12 cellular contexts compared by ENCODE assay signal in genomic region chr6:46876126-46876525, GRCh38. TPM values are rescaled to one million over a fixed set of nuclear protein-coding genes. Genes with fewer than 3 reads are reported as not detected.
DNase-seq lines count a peak whose midpoint lies in the region; ATAC-seq, FAIRE-seq and TF ChIP-seq lines count a peak whose summit lies in the region.
"Had no signal": no experiment of that assay in that cellular context is flagged by ENCODE, and none has a peak within 500 bp of the region (broad histone marks: within the 10 kb centered on the region; RNA-seq: fewer than 3 reads in every experiment).

No MANE protein-coding gene starts in this region.

- peaks cover 33% of the 10 kb centered on the region for H3K4me1 Mint-ChIP-seq in Calu3 (ENCODE audit: low read depth, unreplicated experiment)

- peaks cover 5 to 10% of the 10 kb centered on the region in 2 donors for H3K36me3 ChIP-seq in kidney (ENCODE audit: control insufficient read depth in 1 of 2, insufficient read depth in 2 of 2, low read length in 2 of 2)
- H3K36me3 ChIP-seq: BLaER1 had no signal

- no peak for FAIRE-seq in kidney (lab: Jason Lieb, UNC)

- H3K4me3 Mint-ChIP-seq in Calu3 (ENCODE audit: low read depth, unreplicated experiment) = no peak overlapping the region
- H3K4me3 Mint-ChIP-seq: brain had no signal

- H3K9ac ChIP-seq in kidney (ENCODE audit: low read length in 2 of 2) = no peak overlapping the region
- H3K9ac ChIP-seq: BLaER1 had no signal

- peaks cover 3% of the 10 kb centered on the region for H3K9me3 Mint-ChIP-seq in Calu3 (ENCODE audit: low read depth, unreplicated experiment)
- H3K9me3 Mint-ChIP-seq: brain had no signal

- BruUV-seq in Calu3 (replicated peaks; lab: Mats Ljungman, UMichigan) = no TSS peak

- intact Hi-C loops in Calu3 (cut with micrococcal nuclease; ENCODE audit: unreplicated experiment) (loop anchor here (5.0 kb wide), 1 partner anchor 51 kb away; no protein-coding TSS in a partner anchor), kidney (cut with DNase I) (no loop called here)

- H3K27ac ChIP-seq in kidney (ENCODE audit: low read depth in 2 of 2, low read length in 2 of 2) = no peak overlapping the region
- H3K27ac ChIP-seq: BLaER1 had no signal

- DNase-seq in Calu3 (peak; percentile 83), NCI-H1417 (lab: John Stamatoyannopoulos, UW) (peak in 2 of 3 experiments; percentile 43 to 67), astrocyte of the cerebellum (ENCODE audit: low read depth) (peak; percentile 94), kidney (peak; percentile 87), NK-92 (lab: John Stamatoyannopoulos, UW; ENCODE audit: unreplicated experiment) (no peak), GM10248 (ENCODE audit: extremely low spot score) (no peak)
- no peak for DNase-seq in activated CD4-positive, alpha-beta T cell treated with anti-CD3 and anti-CD28 coated beads, Interleukin-2, amount 50 U/mL, for 48 hours
- DNase-seq: activated CD4-positive, CD25-positive, alpha-beta regulatory T cell treated with anti-CD3 and anti-CD28 coated beads, Interleukin-2, amount 50 U/mL, for 72 hours; NCI-H1930 had no signal

- H3K36me3 Mint-ChIP-seq in Calu3 (ENCODE audit: insufficient read depth, unreplicated experiment) = no peaks in the 10 kb centered on the region
- H3K36me3 Mint-ChIP-seq: brain had no signal

- H3K27me3 Mint-ChIP-seq in Calu3 (ENCODE audit: unreplicated experiment) = no peaks in the 10 kb centered on the region

- H3K4me1 ChIP-seq in kidney (ENCODE audit: control insufficient read depth in 1 of 2, insufficient read depth in 1 of 2, low read depth in 1 of 2, low read length in 2 of 2) = no peaks in the 10 kb centered on the region
- H3K4me1 ChIP-seq: BLaER1 had no signal

- POLR2A ChIA-PET in GM10248 (lab: Yijun Ruan, JAX) = no interaction called here

- no peak for ATAC-seq in HG02973 (IDR thresholded peaks at IDR 0.05; ENCODE audit: unreplicated experiment)

- TF ChIP-seq CTCF in Calu3 (IDR thresholded peaks at IDR 0.05; ENCODE audit: unreplicated experiment) = no peak
- no peak for TF ChIP-seq CTCF in astrocyte of the cerebellum (IDR thresholded peaks at IDR 0.05; ENCODE audit: low read depth, low read length, missing control alignments)
- TF ChIP-seq CTCF in kidney (IDR thresholded peaks at IDR 0.05; ENCODE audit: borderline replicate concordance, extremely low read depth, insufficient read depth) = no peak
- no peak for TF ChIP-seq CTCF in GM10248 (IDR thresholded peaks at IDR 0.05; ENCODE audit: control extremely low read depth, extremely low read depth, low read depth, missing control alignments)

- no peaks in the 10 kb centered on the region for H3K9me3 ChIP-seq in kidney (ENCODE audit: control insufficient read depth in 1 of 2, low read length in 2 of 2)
- H3K9me3 ChIP-seq: BLaER1 had no signal

- H3K4me3 ChIP-seq in astrocyte of the cerebellum (ENCODE audit: low read depth, low read length) = no peak overlapping the region
- no peak overlapping the region for H3K4me3 ChIP-seq in kidney (ENCODE audit: low read length in 2 of 2)
- H3K4me3 ChIP-seq: BLaER1 had no signal

- CTCF ChIA-PET in Calu3 (lab: Charles Lee) = interaction anchor here (0.8 to 2.0 kb wide), 3 partner anchors 12 to 27 kb away, joined by 3 to 9 read pairs (median 6); no protein-coding TSS in a partner anchor
- CTCF ChIA-PET in GM10248 (lab: Yijun Ruan, JAX) = interaction anchor here (1.8 kb wide), 1 partner anchor 15 kb away, joined by 5 read pairs; no protein-coding TSS in a partner anchor

- peak overlapping the region; percentile 40 for H3K27ac Mint-ChIP-seq in Calu3 (ENCODE audit: unreplicated experiment)
- H3K27ac Mint-ChIP-seq: brain had no signal

- in situ Hi-C loops in astrocyte of the cerebellum (cut with HindIII; ENCODE audit: low sequenced_read_pairs) = no loop called here

RNA-seq across cellular contexts. Expression of gene ADGRF5, which starts 45.6 kb away (rescaled TPM):
- total RNA-seq in Calu3 (2022) (0.07 and 0.24 TPM in 2 replicates), kidney (51.7 TPM)
- 44.1 TPM for polyA plus RNA-seq in kidney (ENCODE audit: insufficient read depth, low read depth, low replicate concordance)

Comparison
In these comparisons a context has a peak if more than half of its experiments do, and no peak if none do; other contexts are left out.
1. DNase-seq: peak in Calu3 (single experiment), NCI-H1417 (2 of 3), astrocyte of the cerebellum (single experiment) and kidney (single experiment); none in activated CD4-positive, alpha-beta T cell treated with anti-CD3 and anti-CD28 coated beads, Interleukin-2, amount 50 U/mL, for 48 hours (0 of 2), NK-92 (single experiment) and GM10248 (single experiment).
2. RNA of gene ADGRF5, which starts 45.6 kb away (total RNA-seq): 51.7 TPM in kidney (single experiment); 0.07 to 0.24 TPM in Calu3; every median in the first group is over 10 times any median in the second.